ENCODE assay signal across 9 cellular contexts in genomic region chr19:29806098-29806866, GRCh38. TPM values are rescaled to one million over a fixed set of nuclear protein-coding genes. Genes with fewer than 3 reads are reported as not detected.
A peak's percentile ranks its signal among the peaks of the same experiment; 100 is the strongest.
DNase-seq lines count a peak whose midpoint lies in the region; ATAC-seq and TF ChIP-seq lines count a peak whose summit lies in the region.
"Had no signal": no experiment of that assay in that cellular context is flagged by ENCODE, and none has a peak within 500 bp of the region (broad histone marks: within the 10 kb centered on the region; RNA-seq: fewer than 3 reads in every experiment).

No MANE protein-coding gene starts in this region.

- ATAC-seq in GM18867 (IDR thresholded peaks at IDR 0.05; ENCODE audit: unreplicated experiment) = no peak
- ATAC-seq: CD8-positive, alpha-beta T cell had no signal

- intact Hi-C loops in vagina (cut with DNase I) = no loop called here

- DNase-seq in BE2C (peak; percentile 81), LHCN-M2 (ENCODE audit: low read depth) (peak; percentile 38), cardiac fibroblast (ENCODE audit: low read depth in 2 of 2) (peak; percentile 66 to 80), islet precursor cell (peak; percentile 66), vagina (ENCODE audit: extremely low spot score in 2 of 2) (no peak), GF-D8 (lab: John Stamatoyannopoulos, UW) (no peak), NCI-H1092 (lab: John Stamatoyannopoulos, UW) (no peak)
- DNase-seq: CD8-positive, alpha-beta T cell had no signal

- H3K4me1 ChIP-seq in BE2C = peaks cover 5% of the 10 kb centered on the region; the same call in 1 of the 2 replicates
- peaks cover 6% of the 10 kb centered on the region for H3K4me1 ChIP-seq in vagina

- H3K27ac ChIP-seq in vagina = no peak overlapping the region

- TF ChIP-seq POLR2A in vagina (IDR thresholded peaks at IDR 0.05) = no peak

- H3K9me3 ChIP-seq in BE2C = no peaks in the 10 kb centered on the region
- no peaks in the 10 kb centered on the region for H3K9me3 ChIP-seq in vagina

- TF ChIP-seq CTCF in BE2C (IDR thresholded peaks at IDR 0.05; ENCODE audit: low read depth, low read length) = no peak
- TF ChIP-seq CTCF in cardiac fibroblast (IDR thresholded peaks at IDR 0.05; ENCODE audit: low read depth, low read length) = no peak
- TF ChIP-seq CTCF in vagina (IDR thresholded peaks at IDR 0.05) = no peak

- H3K36me3 ChIP-seq in BE2C = no peaks in the 10 kb centered on the region
- H3K36me3 ChIP-seq in vagina = no peaks in the 10 kb centered on the region

- H3K4me3 ChIP-seq in BE2C (ENCODE audit: low read depth, low read length) (no peak overlapping the region), cardiac fibroblast (replicated peaks in 1 of 2; ENCODE audit: low read depth in 2 of 2, low read length in 2 of 2) (no peak overlapping the region), vagina (no peak overlapping the region)

- H3K27me3 ChIP-seq in BE2C = no peaks in the 10 kb centered on the region
- no peaks in the 10 kb centered on the region for H3K27me3 ChIP-seq in vagina

RNA-seq across cellular contexts. Expression of gene CCNE1, which starts 5.5 kb away (rescaled TPM):
- polyA plus RNA-seq in BE2C (2012; ENCODE audit: insufficient read depth, insufficient read length, low read depth) = 1.5 TPM
- total RNA-seq in LHCN-M2 (2014; rRNA removed) (17.1 and 19.4 TPM in 2 replicates), vagina (3.2 TPM)
- polyA plus RNA-seq in LHCN-M2 (2012) = 6.8 TPM

Comparison
In these comparisons a context has a peak if more than half of its experiments do, and no peak if none do; other contexts are left out.
1. DNase-seq: peak in BE2C (single experiment), LHCN-M2 (single experiment), cardiac fibroblast (2 of 2) and islet precursor cell (single experiment); none in vagina (0 of 2), GF-D8 (single experiment) and NCI-H1092 (single experiment).